Comparison of ENCODE assay signal across 18 cellular contexts in genomic region chr12:20154060-20154459, GRCh38.
DNase-seq lines count a peak whose midpoint lies in the region; ATAC-seq, FAIRE-seq and TF ChIP-seq lines count a peak whose summit lies in the region.
"Had no signal": no experiment of that assay in that cellular context is flagged by ENCODE, and none has a peak within 500 bp of the region (broad histone marks: within the 10 kb centered on the region; RNA-seq: fewer than 3 reads in every experiment).

No MANE protein-coding gene starts in this region.

- H3K4me3 ChIP-seq in MG63 (no peak overlapping the region), GM12878 (no peak overlapping the region), Karpas-422 (ENCODE audit: low read length) (no peak overlapping the region)
- H3K4me3 ChIP-seq: cardiac muscle cell, esophagus squamous epithelium, skin epidermis had no signal

- H2AFZ ChIP-seq in GM12878 (ENCODE audit: control insufficient read depth, low read depth, low read length), result no peak overlapping the region
- H2AFZ ChIP-seq in Karpas-422 (ENCODE audit: low read length), result no peak overlapping the region

- H3K27me3 ChIP-seq in MG63 (no peaks in the 10 kb centered on the region), GM12878 (replicated peaks in 1 of 2; ENCODE audit: control insufficient read depth in 2 of 2, insufficient read depth in 2 of 2, low read length in 1 of 2) (no peaks in the 10 kb centered on the region), Karpas-422 (ENCODE audit: low read length) (no peaks in the 10 kb centered on the region)
- H3K27me3 ChIP-seq: cardiac muscle cell, esophagus squamous epithelium had no signal

- H3K9ac ChIP-seq in GM12878 (ENCODE audit: control insufficient read depth, insufficient read depth, low read length) (no peak overlapping the region), Karpas-422 (ENCODE audit: low read length) (no peak overlapping the region)

- POLR2A ChIA-PET in GM12878 (lab: Charles Lee), result interaction anchor here (1.2 kb wide), 1 partner anchor 10 kb away, joined by 3 read pairs; no protein-coding TSS in a partner anchor

- TF ChIP-seq CTCF in GM12878 (IDR thresholded peaks at IDR 0.05 in 2 of 3, conservative IDR thresholded peaks at IDR 0.05 in 1 of 3; ENCODE audit: control insufficient read depth in 2 of 3, extremely low read depth in 1 of 3, insufficient read depth in 1 of 3, low read depth in 3 of 3, low read length in 3 of 3), result no peak

- 7% methylated on average over 1 of the region's 1 CpG for WGBS in GM12878 (ENCODE audit: insufficient coverage, insufficient replicate concordance, low lambda C conversion rate, missing lambda C conversion rate)

- peak; percentile 81 for ATAC-seq in GM12878

- DNase-seq in EL, result peak; percentile 23
- peak; percentile 11 for DNase-seq in MG63
- DNase-seq in GM12878 (ENCODE audit: low read depth, low spot score), result no peak
- DNase-seq in kidney tubule cell (ENCODE audit: low spot score), result peak; percentile 7
- no peak for DNase-seq in activated CD8-positive, alpha-beta memory T cell treated with anti-CD3 and anti-CD28 coated beads, Interleukin-2, amount 50 U/mL, for 48 hours
- no peak for DNase-seq in activated naive CD4-positive, alpha-beta T cell treated with anti-CD3 and anti-CD28 coated beads, Interleukin-2, amount 50 U/mL, for 16 hours
- DNase-seq in Karpas-422, result no peak
- no peak for DNase-seq in activated CD4-positive, alpha-beta T cell treated with anti-CD3 and anti-CD28 coated beads, Interleukin-2, amount 50 U/mL, for 48 hours
- DNase-seq: activated T-cell treated with anti-CD3 and anti-CD28 coated beads, Interleukin-2, amount 50 U/mL, for 24 hours; esophagus squamous epithelium; mesendoderm; NCI-H1417 treated with DMSO at 0.1 percent for 48 hours; NCI-H748 treated with DMSO at 0.1 percent for 48 hours; stimulated activated CD4-positive, alpha-beta T cell treated with anti-CD3 and anti-CD28 coated beads, Interleukin-4, amount 100 ng/mL, for 4 hours had no signal

- TF ChIP-seq EP300 in GM12878 (IDR thresholded peaks at IDR 0.05; ENCODE audit: borderline replicate concordance in 1 of 2, control insufficient read depth in 1 of 2, low read depth in 2 of 2, low read length in 2 of 2), result no peak

- RAD21 ChIA-PET in GM12878 (lab: Charles Lee; ENCODE audit: unreplicated experiment), result no interaction called here

- TF ChIP-seq POLR2A in GM12878 (IDR thresholded peaks at IDR 0.05; ENCODE audit: low read depth, low read length), result no peak

- H3K27ac ChIP-seq in GM12878 (ENCODE audit: control insufficient read depth, insufficient read depth) (no peak overlapping the region), Karpas-422 (ENCODE audit: low read length) (no peak overlapping the region)
- H3K27ac ChIP-seq: cardiac muscle cell, esophagus squamous epithelium, skin epidermis had no signal

- CTCF ChIA-PET in GM12878 (lab: Yijun Ruan, JAX), result interaction anchor here (2.6 kb wide), 1 partner anchor 9 kb away, joined by 9 read pairs; no protein-coding TSS in a partner anchor

- no peaks in the 10 kb centered on the region for H3K4me1 ChIP-seq in GM12878 (ENCODE audit: control insufficient read depth, insufficient read depth, low read length)
- H3K4me1 ChIP-seq in Karpas-422 (ENCODE audit: low read length), result no peaks in the 10 kb centered on the region

- BruUV-seq in GM12878 (replicated peaks; lab: Mats Ljungman, UMichigan), result no TSS peak

- H4K20me1 ChIP-seq in GM12878 (ENCODE audit: control insufficient read depth, insufficient read depth) (no peaks in the 10 kb centered on the region), Karpas-422 (ENCODE audit: insufficient read depth, low read depth, low read length) (no peaks in the 10 kb centered on the region)

- H3K79me2 ChIP-seq in GM12878 (ENCODE audit: control insufficient read depth, insufficient read depth, low read length) (no peaks in the 10 kb centered on the region), Karpas-422 (ENCODE audit: low read length) (no peaks in the 10 kb centered on the region)

- H3K9me3 ChIP-seq in MG63 (no peaks in the 10 kb centered on the region), GM12878 (replicated peaks; ENCODE audit: control insufficient read depth, insufficient read depth, low read length) (no peaks in the 10 kb centered on the region; the same call in 2 of the 3 replicates), Karpas-422 (ENCODE audit: low read length) (no peaks in the 10 kb centered on the region)
- H3K9me3 ChIP-seq: esophagus squamous epithelium had no signal

- TF ChIP-seq RAD21 in GM12878 (IDR thresholded peaks at IDR 0.05; ENCODE audit: insufficient read depth, low read depth, low read length), result no peak

- no peaks in the 10 kb centered on the region for H3K9me2 ChIP-seq in Karpas-422 (replicated peaks; ENCODE audit: insufficient read depth, low read length)

- H3K36me3 ChIP-seq in MG63, result no peaks in the 10 kb centered on the region
- H3K36me3 ChIP-seq in GM12878 (ENCODE audit: control insufficient read depth in 2 of 2, insufficient read depth in 2 of 2, low read length in 1 of 2), result no peaks in the 10 kb centered on the region
- no peaks in the 10 kb centered on the region for H3K36me3 ChIP-seq in Karpas-422 (ENCODE audit: insufficient read depth, low read length)
- H3K36me3 ChIP-seq: cardiac muscle cell, esophagus squamous epithelium had no signal

- intact Hi-C loops in GM12878 (cut with micrococcal nuclease; ENCODE audit: unreplicated experiment), result no loop called here

- H3K4me2 ChIP-seq in GM12878 (ENCODE audit: control insufficient read depth, insufficient read depth), result no peak overlapping the region
- H3K4me2 ChIP-seq in Karpas-422 (ENCODE audit: low read depth, low read length, poor library complexity, severe bottlenecking), result no peak overlapping the region

- no peak for FAIRE-seq in GM12878 (lab: Jason Lieb, UNC)
- FAIRE-seq: islet of Langerhans, RCC 7860 had no signal

- in situ Hi-C loops in GM12878 (cut with MboI), result no loop called here

- SMC1A ChIA-PET in GM12878 (lab: Charles Lee; ENCODE audit: uncharacterized antibody, unreplicated experiment), result interaction anchor here (0.7 kb wide), 1 partner anchor 58 kb away, joined by 3 read pairs; no protein-coding TSS in a partner anchor

TF ChIP-seq in GM12878, 131 proteins besides CTCF, POLR2A, EP300 and RAD21:
- TF ChIP-seq SP1 (IDR thresholded peaks at IDR 0.05; ENCODE audit: low read depth, low read length), result no peak
- peak; percentile 25; the same call in 1 of the 2 replicates for TF ChIP-seq RUNX3 (IDR thresholded peaks at IDR 0.05; ENCODE audit: low read length)

Comparison
In these comparisons a context has a peak if more than half of its experiments do, and no peak if none do; other contexts are left out.
1. DNase-seq: peak in EL (single experiment), MG63 (single experiment) and kidney tubule cell (single experiment); none in GM12878 (single experiment), activated CD8-positive, alpha-beta memory T cell treated with anti-CD3 and anti-CD28 coated beads, Interleukin-2, amount 50 U/mL, for 48 hours (single experiment), activated naive CD4-positive, alpha-beta T cell treated with anti-CD3 and anti-CD28 coated beads, Interleukin-2, amount 50 U/mL, for 16 hours (single experiment), Karpas-422 (single experiment) and activated CD4-positive, alpha-beta T cell treated with anti-CD3 and anti-CD28 coated beads, Interleukin-2, amount 50 U/mL, for 48 hours (0 of 2).